Comparison of ENCODE assay signal across 19 cellular contexts in the genomic region with DNA sequence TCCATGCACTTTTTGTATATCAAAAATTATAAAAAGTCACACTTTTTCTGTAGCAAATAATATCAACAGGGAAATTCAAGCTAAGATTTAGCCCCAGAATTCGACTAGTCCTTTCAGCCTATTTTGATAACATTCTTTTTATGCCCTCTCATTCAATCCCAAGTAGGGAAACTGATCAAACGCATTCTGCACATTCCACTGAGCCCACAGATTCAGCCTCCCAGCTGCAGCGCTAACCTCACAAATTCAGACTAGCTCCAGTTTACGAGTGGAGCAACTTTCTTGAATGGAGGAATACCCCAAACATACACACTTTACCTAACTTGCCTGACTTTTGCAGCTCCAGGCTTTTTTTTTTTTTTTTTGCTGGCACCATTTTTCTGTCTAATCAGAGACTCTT.
"Had no signal": no experiment of that assay in that cellular context is flagged by ENCODE, and none has a peak within 500 bp of the region (broad histone marks: within the 10 kb centered on the region; RNA-seq: fewer than 3 reads in every experiment).

No MANE protein-coding gene starts in this region.

- H3K27ac ChIP-seq: esophagus squamous epithelium, gastroesophageal sphincter, ovary, transverse colon had no signal

- H3K4me1 Mint-ChIP-seq: natural killer cell; stimulated activated memory B cell treated with anti-CD40 and anti-IgM and Interleukin-4, amounts not matched to agents 10 μg/mL and 1 μg/mL and 100 μg/mL, for 72 hours had no signal

- H3K4me3 Mint-ChIP-seq: dendritic cell treated with granulocyte-macrophage colony-stimulating factor and Interleukin-4, amounts not matched to agents 40 ng/mL and 50 ng/mL, for 4 days; effector memory CD8-positive, alpha-beta T cell; mesothelial cell of epicardium; natural killer cell; neural crest cell; stimulated activated memory B cell treated with anti-CD40 and anti-IgM and Interleukin-4, amounts not matched to agents 10 μg/mL and 1 μg/mL and 100 μg/mL, for 72 hours; stimulated activated naive CD8-positive, alpha-beta T cell treated with anti-CD3 and anti-CD28 coated beads, Interleukin-15, Interleukin-2, amounts not matched to agents 100 ng/mL and 50 ng/mL, for 24 hours had no signal

- H3K36me3 Mint-ChIP-seq: mesothelial cell of epicardium; natural killer cell; stimulated activated memory B cell treated with anti-CD40 and anti-IgM and Interleukin-4, amounts not matched to agents 10 μg/mL and 1 μg/mL and 100 μg/mL, for 72 hours had no signal

- H3K9me3 Mint-ChIP-seq: dendritic cell treated with granulocyte-macrophage colony-stimulating factor and Interleukin-4, amounts not matched to agents 40 ng/mL and 50 ng/mL, for 4 days; effector memory CD8-positive, alpha-beta T cell; natural killer cell; neural crest cell; stimulated activated naive CD8-positive, alpha-beta T cell treated with anti-CD3 and anti-CD28 coated beads, Interleukin-15, Interleukin-2, amounts not matched to agents 100 ng/mL and 50 ng/mL, for 24 hours had no signal

- H3K27ac Mint-ChIP-seq: dendritic cell treated with granulocyte-macrophage colony-stimulating factor and Interleukin-4, amounts not matched to agents 40 ng/mL and 50 ng/mL, for 4 days; effector memory CD8-positive, alpha-beta T cell; mesothelial cell of epicardium; natural killer cell; stimulated activated memory B cell treated with anti-CD40 and anti-IgM and Interleukin-4, amounts not matched to agents 10 μg/mL and 1 μg/mL and 100 μg/mL, for 72 hours; stimulated activated naive CD8-positive, alpha-beta T cell treated with anti-CD3 and anti-CD28 coated beads, Interleukin-15, Interleukin-2, amounts not matched to agents 100 ng/mL and 50 ng/mL, for 24 hours had no signal

- FAIRE-seq: colon had no signal

- H3K4me3 ChIP-seq: esophagus squamous epithelium, gastroesophageal sphincter, ovary, transverse colon had no signal

- DNase-seq: effector memory CD8-positive, alpha-beta T cell; esophagus squamous epithelium; foreskin fibroblast; glutamatergic neuron; islet precursor cell; mammary epithelial cell; natural killer cell; nucleus accumbens; ovary; right cardiac atrium; stimulated activated CD4-positive, alpha-beta T cell treated with anti-CD3 and anti-CD28 coated beads, Interleukin-4, amount 100 ng/mL, for 1 hour; transverse colon had no signal

- H3K36me3 ChIP-seq: esophagus squamous epithelium, gastroesophageal sphincter, ovary, transverse colon had no signal

- H3K27me3 ChIP-seq: esophagus squamous epithelium, gastroesophageal sphincter, ovary, transverse colon had no signal

- H3K4me1 ChIP-seq: esophagus squamous epithelium, transverse colon had no signal

- H3K27me3 Mint-ChIP-seq: dendritic cell treated with granulocyte-macrophage colony-stimulating factor and Interleukin-4, amounts not matched to agents 40 ng/mL and 50 ng/mL, for 4 days had no signal

- H3K9me3 ChIP-seq: esophagus squamous epithelium, gastroesophageal sphincter, ovary, transverse colon had no signal
